In genomic region chr15:40593588-40594428, GRCh38 we compare ENCODE assay signal across 1 cellular context.
TF ChIP-seq lines count a peak whose summit lies in the region.

TSS of gene KNL1 (plus strand) at chr15:40594249. CDS start at chr15:40602932, 8,683 bp downstream.

TF ChIP-seq in HEK293, 187 proteins besides CTCF, POLR2A, EP300 and RAD21 (continued from another document and continues in another):
- TF ChIP-seq ZNF600 (tag by site-specific recombination; IDR thresholded peaks at IDR 0.05) (peak; percentile 64; the same call in 1 of the 2 replicates), ZNF837 (tag by site-specific recombination; IDR thresholded peaks at IDR 0.05) (no peak), ZBTB17 (tag by site-specific recombination; IDR thresholded peaks at IDR 0.05) (peak; percentile 87), ZIC2 (tag by site-specific recombination; IDR thresholded peaks at IDR 0.05) (no peak), ZNF544 (tag by site-specific recombination; IDR thresholded peaks at IDR 0.05) (no peak), ZNF214 (tag by site-specific recombination; IDR thresholded peaks at IDR 0.05; ENCODE audit: borderline replicate concordance) (no peak), TRIM28 (IDR thresholded peaks at IDR 0.05; ENCODE audit: borderline replicate concordance, low read length) (0 out of 2 replicates have a peak, but pooled peaks have one; percentile 19), ZNF629 (tag by site-specific recombination; IDR thresholded peaks at IDR 0.05) (peak; percentile 96), MZF1 (tag by site-specific recombination; IDR thresholded peaks at IDR 0.05; ENCODE audit: borderline replicate concordance) (no peak), ZNF274 (IDR thresholded peaks at IDR 0.05; ENCODE audit: low read length) (no peak), ZNF274 (tag by site-specific recombination; IDR thresholded peaks at IDR 0.05; ENCODE audit: borderline replicate concordance) (no peak), ZFP69B (tag by site-specific recombination; IDR thresholded peaks at IDR 0.05) (peak; percentile 46), ZNF518A (tag by site-specific recombination; conservative IDR thresholded peaks at IDR 0.05; ENCODE audit: low read depth) (peak; percentile 45), ZSCAN16 (tag by site-specific recombination; IDR thresholded peaks at IDR 0.05) (no peak), ZNF488 (tag by site-specific recombination; IDR thresholded peaks at IDR 0.05) (no peak), ZNF423 (tag by site-specific recombination; IDR thresholded peaks at IDR 0.05) (no peak), ZNF37A (tag by site-specific recombination; IDR thresholded peaks at IDR 0.05) (no peak), ZNF398 (tag by site-specific recombination; IDR thresholded peaks at IDR 0.05) (no peak), ZNF155 (tag by site-specific recombination; IDR thresholded peaks at IDR 0.05) (no peak), ZNF830 (tag by site-specific recombination; IDR thresholded peaks at IDR 0.05; ENCODE audit: low read depth) (no peak), ZNF639 (tag by site-specific recombination; IDR thresholded peaks at IDR 0.05) (peak; percentile 92), ATF2 (tag by site-specific recombination; IDR thresholded peaks at IDR 0.05; ENCODE audit: low read depth) (peak; percentile 73), GLIS1 (tag by site-specific recombination; IDR thresholded peaks at IDR 0.05) (no peak), ZNF302 (tag by site-specific recombination; IDR thresholded peaks at IDR 0.05; ENCODE audit: low read depth) (no peak), ZNF148 (tag by site-specific recombination; IDR thresholded peaks at IDR 0.05; ENCODE audit: borderline replicate concordance) (peak; percentile 53; the same call in 1 of the 2 replicates), ZNF580 (tag by site-specific recombination; IDR thresholded peaks at IDR 0.05) (0 out of 2 replicates have a peak, but pooled peaks have one; percentile 52), KLF8 (tag by site-specific recombination; IDR thresholded peaks at IDR 0.05) (peak; percentile 29; the same call in 1 of the 2 replicates), ZEB2 (tag by site-specific recombination; IDR thresholded peaks at IDR 0.05) (no peak; the same call in 1 of the 2 replicates), ZNF202 (tag by site-specific recombination; IDR thresholded peaks at IDR 0.05; ENCODE audit: borderline replicate concordance) (no peak), FEZF1 (tag by site-specific recombination; IDR thresholded peaks at IDR 0.05) (no peak), ZBTB49 (tag by site-specific recombination; IDR thresholded peaks at IDR 0.05; ENCODE audit: low read depth) (no peak), ZNF449 (tag by site-specific recombination; IDR thresholded peaks at IDR 0.05) (peak; percentile 67; the same call in 1 of the 2 replicates), KLF17 (tag by site-specific recombination; IDR thresholded peaks at IDR 0.05) (peak; percentile 87; the same call in 1 of the 2 replicates), ZSCAN30 (tag by site-specific recombination; IDR thresholded peaks at IDR 0.05) (peak; percentile 88), ZNF529 (tag by site-specific recombination; IDR thresholded peaks at IDR 0.05; ENCODE audit: insufficient replicate concordance) (no peak), ZNF624 (tag by site-specific recombination; IDR thresholded peaks at IDR 0.05) (no peak), ZNF558 (tag by site-specific recombination; IDR thresholded peaks at IDR 0.05) (peak; percentile 77; the same call in 1 of the 2 replicates), ZNF248 (tag by site-specific recombination; IDR thresholded peaks at IDR 0.05) (no peak), ZSCAN4 (tag by site-specific recombination; IDR thresholded peaks at IDR 0.05) (peak; percentile 41; the same call in 1 of the 2 replicates), ZNF394 (tag by site-specific recombination; IDR thresholded peaks at IDR 0.05; ENCODE audit: borderline replicate concordance) (peak; percentile 63), EGR2 (tag by site-specific recombination; IDR thresholded peaks at IDR 0.05; ENCODE audit: low read depth) (no peak)
